Comparison of ENCODE assay signal across 32 cellular contexts in genomic region chr17:57274162-57274561, GRCh38.
"Had no signal": no experiment of that assay in that cellular context is flagged by ENCODE, and none has a peak within 500 bp of the region (broad histone marks: within the 10 kb centered on the region; RNA-seq: fewer than 3 reads in every experiment).

No MANE protein-coding gene starts in this region.

- H3K36me3 Mint-ChIP-seq: natural killer cell had no signal

- H3K27ac Mint-ChIP-seq: activated naive CD4-positive, alpha-beta T cell treated with anti-CD3 and anti-CD28 coated beads, Interleukin-2, amount 50 U/mL, for 24 hours; activated naive CD8-positive, alpha-beta T cell treated with anti-CD3 and anti-CD28 coated beads, Interleukin-2, amount 50 U/mL, for 24 hours; activated T-cell treated with anti-CD3 and anti-CD28 coated beads, Interleukin-2, amount 50 U/mL, for 24 hours; effector memory CD8-positive, alpha-beta T cell; natural killer cell; stimulated activated naive CD8-positive, alpha-beta T cell treated with anti-CD3 and anti-CD28 coated beads, Interleukin-15, Interleukin-2, amounts not matched to agents 100 ng/mL and 50 ng/mL, for 24 hours had no signal

- FAIRE-seq: colon, pancreas, small intestine had no signal

- H3K4me1 ChIP-seq: breast epithelium, pancreas, sigmoid colon, upper lobe of left lung had no signal

- H3K9me3 ChIP-seq: breast epithelium, heart right ventricle, left ventricle myocardium inferior, pancreas, prostate gland, sigmoid colon, upper lobe of left lung, vagina had no signal

- H3K4me3 ChIP-seq: breast epithelium, heart right ventricle, left ventricle myocardium inferior, lung, pancreas, prostate gland, sigmoid colon, upper lobe of left lung, vagina had no signal

- ATAC-seq: activated CD4-positive, CD25-positive, alpha-beta regulatory T cell treated with anti-CD3 and anti-CD28 coated beads, Interleukin-2, amount 50 U/mL, for 24 hours; activated naive CD8-positive, alpha-beta T cell treated with anti-CD3 and anti-CD28 coated beads, Interleukin-2, amount 50 U/mL, for 24 hours; effector memory CD8-positive, alpha-beta T cell; esophagus mucosa; heart right ventricle; natural killer cell; pancreas; stimulated activated effector memory CD8-positive, alpha-beta T cell treated with anti-CD3 and anti-CD28 coated beads, Interleukin-12 subunit alpha, Interleukin-12 subunit beta, amount 100 ng/mL, for 72 hours had no signal

- H3K27ac ChIP-seq: breast epithelium, heart right ventricle, left ventricle myocardium inferior, pancreas, sigmoid colon, upper lobe of left lung, vagina, WERI-Rb-1 had no signal

- H3K4me3 Mint-ChIP-seq: activated naive CD4-positive, alpha-beta T cell treated with anti-CD3 and anti-CD28 coated beads, Interleukin-2, amount 50 U/mL, for 24 hours; activated naive CD8-positive, alpha-beta T cell treated with anti-CD3 and anti-CD28 coated beads, Interleukin-2, amount 50 U/mL, for 24 hours; activated T-cell treated with anti-CD3 and anti-CD28 coated beads, Interleukin-2, amount 50 U/mL, for 24 hours; central memory CD8-positive, alpha-beta T cell; effector memory CD8-positive, alpha-beta T cell; natural killer cell; stimulated activated effector memory CD8-positive, alpha-beta T cell treated with anti-CD3 and anti-CD28 coated beads, Interleukin-12 subunit alpha, Interleukin-12 subunit beta, amount 100 ng/mL, for 72 hours; stimulated activated naive CD8-positive, alpha-beta T cell treated with anti-CD3 and anti-CD28 coated beads, Interleukin-15, Interleukin-2, amounts not matched to agents 100 ng/mL and 50 ng/mL, for 24 hours; T-helper 1 cell treated with Interleukin-12 subunit alpha and Interleukin-12 subunit beta and Interleukin-4 antibody, amounts not matched to agents 30 μg/mL and 1 μg/mL, for 36 hours had no signal

- H3K36me3 ChIP-seq: breast epithelium, pancreas, prostate gland, vagina had no signal

- H3K27me3 Mint-ChIP-seq: activated naive CD4-positive, alpha-beta T cell treated with anti-CD3 and anti-CD28 coated beads, Interleukin-2, amount 50 U/mL, for 24 hours; activated naive CD8-positive, alpha-beta T cell treated with anti-CD3 and anti-CD28 coated beads, Interleukin-2, amount 50 U/mL, for 24 hours; activated T-cell treated with anti-CD3 and anti-CD28 coated beads, Interleukin-2, amount 50 U/mL, for 24 hours; central memory CD8-positive, alpha-beta T cell; effector memory CD8-positive, alpha-beta T cell; stimulated activated naive CD8-positive, alpha-beta T cell treated with anti-CD3 and anti-CD28 coated beads, Interleukin-15, Interleukin-2, amounts not matched to agents 100 ng/mL and 50 ng/mL, for 24 hours had no signal

- H3K27me3 ChIP-seq: breast epithelium, heart right ventricle, pancreas, sigmoid colon, upper lobe of left lung, vagina had no signal

- H3K9me3 Mint-ChIP-seq: activated naive CD4-positive, alpha-beta T cell treated with anti-CD3 and anti-CD28 coated beads, Interleukin-2, amount 50 U/mL, for 24 hours; activated naive CD8-positive, alpha-beta T cell treated with anti-CD3 and anti-CD28 coated beads, Interleukin-2, amount 50 U/mL, for 24 hours; activated T-cell treated with anti-CD3 and anti-CD28 coated beads, Interleukin-2, amount 50 U/mL, for 24 hours; central memory CD8-positive, alpha-beta T cell; effector memory CD8-positive, alpha-beta T cell; natural killer cell; stimulated activated effector memory CD8-positive, alpha-beta T cell treated with anti-CD3 and anti-CD28 coated beads, Interleukin-12 subunit alpha, Interleukin-12 subunit beta, amount 100 ng/mL, for 72 hours; stimulated activated naive CD8-positive, alpha-beta T cell treated with anti-CD3 and anti-CD28 coated beads, Interleukin-15, Interleukin-2, amounts not matched to agents 100 ng/mL and 50 ng/mL, for 24 hours; T-helper 1 cell treated with Interleukin-12 subunit alpha and Interleukin-12 subunit beta and Interleukin-4 antibody, amounts not matched to agents 30 μg/mL and 1 μg/mL, for 36 hours had no signal

- DNase-seq: activated CD4-positive, alpha-beta T cell treated with anti-CD3 and anti-CD28 coated beads for 48 hours; activated CD4-positive, alpha-beta T cell treated with anti-CD3 and anti-CD28 coated beads, Interleukin-2, amount 50 U/mL, for 48 hours; activated CD8-positive, alpha-beta memory T cell treated with anti-CD3 and anti-CD28 coated beads, Interleukin-2, amount 50 U/mL, for 48 hours; activated naive CD8-positive, alpha-beta T cell treated with anti-CD3 and anti-CD28 coated beads, Interleukin-2, amount 50 U/mL, for 24 hours; activated T-cell treated with anti-CD3 and anti-CD28 coated beads, Interleukin-2, amount 50 U/mL, for 24 hours; effector memory CD8-positive, alpha-beta T cell; foreskin fibroblast; heart right ventricle; kidney glomerular epithelial cell; left ventricle myocardium inferior; mesendoderm; natural killer cell; pancreas; sigmoid colon; small intestine; stimulated activated CD4-positive, alpha-beta T cell treated with anti-CD3 and anti-CD28 coated beads, Interleukin-4, amount 100 ng/mL, for 24 hours; SW 1271; T1000; upper lobe of left lung; WERI-Rb-1 had no signal
